In genomic region chr7:134949171-134949570, GRCh38 we compare ENCODE assay signal across 1 cellular context.
TF ChIP-seq lines count a peak whose summit lies in the region.

No MANE protein-coding gene starts in this region.

TF ChIP-seq in A549, 52 proteins besides CTCF, POLR2A, EP300 and RAD21 (continued from another document):
- TF ChIP-seq KDM1A (IDR thresholded peaks at IDR 0.05; ENCODE audit: low read depth) (no peak), HOXA7 (CRISPR knock-in tag; IDR thresholded peaks at IDR 0.05) (no peak), EHMT2 (IDR thresholded peaks at IDR 0.05; ENCODE audit: low read depth) (no peak), RNF2 (IDR thresholded peaks at IDR 0.05; ENCODE audit: borderline replicate concordance, low read depth) (no peak), HDAC2 (IDR thresholded peaks at IDR 0.05) (no peak)
